1 cellular context compared by ENCODE assay signal in the genomic region with DNA sequence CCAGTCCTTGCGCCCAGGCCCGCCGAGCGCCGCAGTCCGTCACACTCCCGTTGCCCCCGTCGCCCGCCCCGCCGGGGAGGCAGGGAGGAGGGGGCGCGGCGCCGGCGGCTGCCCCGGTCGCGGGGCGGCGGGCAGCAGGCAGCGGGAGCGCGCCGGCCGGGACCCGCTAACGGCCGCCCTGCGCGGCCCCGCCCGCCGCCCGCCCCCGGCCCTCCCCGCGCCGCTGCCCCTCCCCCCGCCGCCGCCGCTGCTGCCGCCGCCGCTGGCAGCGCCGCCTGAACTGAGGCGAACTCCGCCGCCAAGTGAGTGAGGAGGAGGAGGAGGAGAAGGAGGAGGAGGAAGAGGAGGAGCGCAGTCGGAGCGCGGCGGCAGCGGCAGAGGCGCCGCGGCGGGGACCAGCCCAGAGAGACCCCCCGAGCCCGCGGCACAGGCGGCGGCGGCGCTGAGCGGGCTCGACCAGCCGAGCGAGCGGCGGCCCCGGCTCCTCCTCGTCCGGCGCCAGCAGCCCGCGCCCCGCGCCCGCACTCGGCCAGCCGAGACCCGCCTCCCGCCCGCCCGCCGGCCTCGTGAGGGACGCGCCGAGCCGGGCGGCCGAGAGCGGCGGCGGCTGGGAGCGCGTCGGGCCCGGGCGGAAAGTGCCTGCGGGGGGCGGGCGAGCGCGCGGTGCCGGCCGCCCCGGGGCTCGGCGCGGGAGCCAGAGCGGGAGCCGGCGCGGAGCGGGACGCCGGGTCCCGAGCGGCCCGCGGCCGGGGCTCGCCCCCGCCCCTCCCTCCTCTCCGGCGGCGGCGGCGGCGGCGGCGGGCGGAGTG.
TF ChIP-seq lines count a peak whose summit lies in the region.

A gene (plus strand): TSS at position 352 of the 809 bp plus-strand sequence. CDS start 476 bp downstream, outside the sequence.

TF ChIP-seq in HepG2, 621 proteins besides CTCF, POLR2A, EP300 and RAD21 (continued from another document and continues in another):
- TF ChIP-seq, protein P1, sequence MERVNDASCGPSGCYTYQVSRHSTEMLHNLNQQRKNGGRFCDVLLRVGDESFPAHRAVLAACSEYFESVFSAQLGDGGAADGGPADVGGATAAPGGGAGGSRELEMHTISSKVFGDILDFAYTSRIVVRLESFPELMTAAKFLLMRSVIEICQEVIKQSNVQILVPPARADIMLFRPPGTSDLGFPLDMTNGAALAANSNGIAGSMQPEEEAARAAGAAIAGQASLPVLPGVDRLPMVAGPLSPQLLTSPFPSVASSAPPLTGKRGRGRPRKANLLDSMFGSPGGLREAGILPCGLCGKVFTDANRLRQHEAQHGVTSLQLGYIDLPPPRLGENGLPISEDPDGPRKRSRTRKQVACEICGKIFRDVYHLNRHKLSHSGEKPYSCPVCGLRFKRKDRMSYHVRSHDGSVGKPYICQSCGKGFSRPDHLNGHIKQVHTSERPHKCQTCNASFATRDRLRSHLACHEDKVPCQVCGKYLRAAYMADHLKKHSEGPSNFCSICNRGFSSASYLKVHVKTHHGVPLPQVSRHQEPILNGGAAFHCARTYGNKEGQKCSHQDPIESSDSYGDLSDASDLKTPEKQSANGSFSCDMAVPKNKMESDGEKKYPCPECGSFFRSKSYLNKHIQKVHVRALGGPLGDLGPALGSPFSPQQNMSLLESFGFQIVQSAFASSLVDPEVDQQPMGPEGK (CRISPR knock-in tag; IDR thresholded peaks at IDR 0.05): peak; percentile 84
- TF ChIP-seq, protein P2, sequence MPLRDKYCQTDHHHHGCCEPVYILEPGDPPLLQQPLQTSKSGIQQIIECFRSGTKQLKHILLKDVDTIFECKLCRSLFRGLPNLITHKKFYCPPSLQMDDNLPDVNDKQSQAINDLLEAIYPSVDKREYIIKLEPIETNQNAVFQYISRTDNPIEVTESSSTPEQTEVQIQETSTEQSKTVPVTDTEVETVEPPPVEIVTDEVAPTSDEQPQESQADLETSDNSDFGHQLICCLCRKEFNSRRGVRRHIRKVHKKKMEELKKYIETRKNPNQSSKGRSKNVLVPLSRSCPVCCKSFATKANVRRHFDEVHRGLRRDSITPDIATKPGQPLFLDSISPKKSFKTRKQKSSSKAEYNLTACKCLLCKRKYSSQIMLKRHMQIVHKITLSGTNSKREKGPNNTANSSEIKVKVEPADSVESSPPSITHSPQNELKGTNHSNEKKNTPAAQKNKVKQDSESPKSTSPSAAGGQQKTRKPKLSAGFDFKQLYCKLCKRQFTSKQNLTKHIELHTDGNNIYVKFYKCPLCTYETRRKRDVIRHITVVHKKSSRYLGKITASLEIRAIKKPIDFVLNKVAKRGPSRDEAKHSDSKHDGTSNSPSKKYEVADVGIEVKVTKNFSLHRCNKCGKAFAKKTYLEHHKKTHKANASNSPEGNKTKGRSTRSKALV (CRISPR knock-in tag; IDR thresholded peaks at IDR 0.05): no peak
- peak; percentile 73; the same call in 1 of the 2 replicates for TF ChIP-seq TAF1 (CRISPR knock-in tag; IDR thresholded peaks at IDR 0.05)
- TF ChIP-seq HMG20A (CRISPR knock-in tag; IDR thresholded peaks at IDR 0.05; ENCODE audit: borderline replicate concordance): no peak
- TF ChIP-seq FOXO1 (CRISPR knock-in tag; IDR thresholded peaks at IDR 0.05): no peak
- TF ChIP-seq PAF1 (CRISPR knock-in tag; IDR thresholded peaks at IDR 0.05): no peak
- TF ChIP-seq SMARCE1 (IDR thresholded peaks at IDR 0.05; ENCODE audit: borderline replicate concordance): no peak
- TF ChIP-seq, protein P3, sequence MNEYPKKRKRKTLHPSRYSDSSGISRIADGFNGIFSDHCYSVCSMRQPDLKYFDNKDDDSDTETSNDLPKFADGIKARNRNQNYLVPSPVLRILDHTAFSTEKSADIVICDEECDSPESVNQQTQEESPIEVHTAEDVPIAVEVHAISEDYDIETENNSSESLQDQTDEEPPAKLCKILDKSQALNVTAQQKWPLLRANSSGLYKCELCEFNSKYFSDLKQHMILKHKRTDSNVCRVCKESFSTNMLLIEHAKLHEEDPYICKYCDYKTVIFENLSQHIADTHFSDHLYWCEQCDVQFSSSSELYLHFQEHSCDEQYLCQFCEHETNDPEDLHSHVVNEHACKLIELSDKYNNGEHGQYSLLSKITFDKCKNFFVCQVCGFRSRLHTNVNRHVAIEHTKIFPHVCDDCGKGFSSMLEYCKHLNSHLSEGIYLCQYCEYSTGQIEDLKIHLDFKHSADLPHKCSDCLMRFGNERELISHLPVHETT (CRISPR knock-in tag; conservative IDR thresholded peaks at IDR 0.05): peak; percentile 90; the same call in 1 of the 2 replicates
- TF ChIP-seq FOXM1 (CRISPR knock-in tag; IDR thresholded peaks at IDR 0.05): no peak
- peak; percentile 25; the same call in 1 of the 2 replicates for TF ChIP-seq BCL6 (CRISPR knock-in tag; IDR thresholded peaks at IDR 0.05)
- no peak for TF ChIP-seq ZNF432 (CRISPR knock-in tag; IDR thresholded peaks at IDR 0.05; ENCODE audit: borderline replicate concordance)
- TF ChIP-seq IRF2 (CRISPR knock-in tag; IDR thresholded peaks at IDR 0.05): no peak
- no peak for TF ChIP-seq ATAD3A (CRISPR knock-in tag; IDR thresholded peaks at IDR 0.05)
- TF ChIP-seq CREM (IDR thresholded peaks at IDR 0.05): no peak
- no peak for TF ChIP-seq CREM (CRISPR knock-in tag; IDR thresholded peaks at IDR 0.05)
- TF ChIP-seq, protein P4, sequence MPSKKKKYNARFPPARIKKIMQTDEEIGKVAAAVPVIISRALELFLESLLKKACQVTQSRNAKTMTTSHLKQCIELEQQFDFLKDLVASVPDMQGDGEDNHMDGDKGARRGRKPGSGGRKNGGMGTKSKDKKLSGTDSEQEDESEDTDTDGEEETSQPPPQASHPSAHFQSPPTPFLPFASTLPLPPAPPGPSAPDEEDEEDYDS (CRISPR knock-in tag; IDR thresholded peaks at IDR 0.05): peak; percentile 29; the same call in 1 of the 2 replicates
- no peak for TF ChIP-seq SNAI1 (CRISPR knock-in tag; IDR thresholded peaks at IDR 0.05; ENCODE audit: borderline replicate concordance)
- TF ChIP-seq HNRNPUL1 (IDR thresholded peaks at IDR 0.05; ENCODE audit: low read depth, low read length): no peak
- no peak for TF ChIP-seq LCORL (IDR thresholded peaks at IDR 0.05)
- TF ChIP-seq LCORL (CRISPR knock-in tag; IDR thresholded peaks at IDR 0.05): no peak
- TF ChIP-seq NFKBIZ (CRISPR knock-in tag; IDR thresholded peaks at IDR 0.05): no peak; the same call in 1 of the 2 replicates
- 0 out of 2 replicates have a peak, but pooled peaks have one; percentile 31 for TF ChIP-seq KAT7 (CRISPR knock-in tag; IDR thresholded peaks at IDR 0.05; ENCODE audit: borderline replicate concordance)
- TF ChIP-seq GATA4 (IDR thresholded peaks at IDR 0.05; ENCODE audit: borderline replicate concordance, low read depth): peak; percentile 27; the same call in 1 of the 2 replicates
- no peak; the same call in 1 of the 2 replicates for TF ChIP-seq TMF1 (CRISPR knock-in tag; IDR thresholded peaks at IDR 0.05; ENCODE audit: low read depth)
- TF ChIP-seq ZEB1 (IDR thresholded peaks at IDR 0.05; ENCODE audit: insufficient replicate concordance, low read depth): no peak
- TF ChIP-seq ZNF33B (CRISPR knock-in tag; IDR thresholded peaks at IDR 0.05): no peak
- peak; percentile 46; the same call in 1 of the 2 replicates for TF ChIP-seq SALL1 (CRISPR knock-in tag; IDR thresholded peaks at IDR 0.05)
- TF ChIP-seq PPARG (CRISPR knock-in tag; conservative IDR thresholded peaks at IDR 0.05): no peak
- TF ChIP-seq ZNF292 (CRISPR knock-in tag; IDR thresholded peaks at IDR 0.05; ENCODE audit: borderline replicate concordance, low read depth): no peak
- TF ChIP-seq NFIB (CRISPR knock-in tag; IDR thresholded peaks at IDR 0.05; ENCODE audit: borderline replicate concordance): no peak
- TF ChIP-seq, protein P5, sequence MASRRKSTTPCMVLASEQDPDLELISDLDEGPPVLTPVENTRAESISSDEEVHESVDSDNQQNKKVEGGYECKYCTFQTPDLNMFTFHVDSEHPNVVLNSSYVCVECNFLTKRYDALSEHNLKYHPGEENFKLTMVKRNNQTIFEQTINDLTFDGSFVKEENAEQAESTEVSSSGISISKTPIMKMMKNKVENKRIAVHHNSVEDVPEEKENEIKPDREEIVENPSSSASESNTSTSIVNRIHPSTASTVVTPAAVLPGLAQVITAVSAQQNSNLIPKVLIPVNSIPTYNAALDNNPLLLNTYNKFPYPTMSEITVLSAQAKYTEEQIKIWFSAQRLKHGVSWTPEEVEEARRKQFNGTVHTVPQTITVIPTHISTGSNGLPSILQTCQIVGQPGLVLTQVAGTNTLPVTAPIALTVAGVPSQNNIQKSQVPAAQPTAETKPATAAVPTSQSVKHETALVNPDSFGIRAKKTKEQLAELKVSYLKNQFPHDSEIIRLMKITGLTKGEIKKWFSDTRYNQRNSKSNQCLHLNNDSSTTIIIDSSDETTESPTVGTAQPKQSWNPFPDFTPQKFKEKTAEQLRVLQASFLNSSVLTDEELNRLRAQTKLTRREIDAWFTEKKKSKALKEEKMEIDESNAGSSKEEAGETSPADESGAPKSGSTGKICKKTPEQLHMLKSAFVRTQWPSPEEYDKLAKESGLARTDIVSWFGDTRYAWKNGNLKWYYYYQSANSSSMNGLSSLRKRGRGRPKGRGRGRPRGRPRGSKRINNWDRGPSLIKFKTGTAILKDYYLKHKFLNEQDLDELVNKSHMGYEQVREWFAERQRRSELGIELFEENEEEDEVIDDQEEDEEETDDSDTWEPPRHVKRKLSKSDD (CRISPR knock-in tag; IDR thresholded peaks at IDR 0.05; ENCODE audit: low read depth): no peak
- TF ChIP-seq, protein P6, sequence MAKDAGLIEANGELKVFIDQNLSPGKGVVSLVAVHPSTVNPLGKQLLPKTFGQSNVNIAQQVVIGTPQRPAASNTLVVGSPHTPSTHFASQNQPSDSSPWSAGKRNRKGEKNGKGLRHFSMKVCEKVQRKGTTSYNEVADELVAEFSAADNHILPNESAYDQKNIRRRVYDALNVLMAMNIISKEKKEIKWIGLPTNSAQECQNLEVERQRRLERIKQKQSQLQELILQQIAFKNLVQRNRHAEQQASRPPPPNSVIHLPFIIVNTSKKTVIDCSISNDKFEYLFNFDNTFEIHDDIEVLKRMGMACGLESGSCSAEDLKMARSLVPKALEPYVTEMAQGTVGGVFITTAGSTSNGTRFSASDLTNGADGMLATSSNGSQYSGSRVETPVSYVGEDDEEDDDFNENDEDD (CRISPR knock-in tag; IDR thresholded peaks at IDR 0.05; ENCODE audit: borderline replicate concordance): peak; percentile 58; the same call in 1 of the 2 replicates
- 0 out of 2 replicates have a peak, but pooled peaks have one; percentile 13 for TF ChIP-seq GATAD2A (CRISPR knock-in tag; IDR thresholded peaks at IDR 0.05)
- peak; percentile 14; the same call in 1 of the 2 replicates for TF ChIP-seq ZNF543 (CRISPR knock-in tag; IDR thresholded peaks at IDR 0.05)
- TF ChIP-seq CREB1 (IDR thresholded peaks at IDR 0.05): no peak
- no peak for TF ChIP-seq CREB1 (CRISPR knock-in tag; IDR thresholded peaks at IDR 0.05)
- TF ChIP-seq, protein P7, sequence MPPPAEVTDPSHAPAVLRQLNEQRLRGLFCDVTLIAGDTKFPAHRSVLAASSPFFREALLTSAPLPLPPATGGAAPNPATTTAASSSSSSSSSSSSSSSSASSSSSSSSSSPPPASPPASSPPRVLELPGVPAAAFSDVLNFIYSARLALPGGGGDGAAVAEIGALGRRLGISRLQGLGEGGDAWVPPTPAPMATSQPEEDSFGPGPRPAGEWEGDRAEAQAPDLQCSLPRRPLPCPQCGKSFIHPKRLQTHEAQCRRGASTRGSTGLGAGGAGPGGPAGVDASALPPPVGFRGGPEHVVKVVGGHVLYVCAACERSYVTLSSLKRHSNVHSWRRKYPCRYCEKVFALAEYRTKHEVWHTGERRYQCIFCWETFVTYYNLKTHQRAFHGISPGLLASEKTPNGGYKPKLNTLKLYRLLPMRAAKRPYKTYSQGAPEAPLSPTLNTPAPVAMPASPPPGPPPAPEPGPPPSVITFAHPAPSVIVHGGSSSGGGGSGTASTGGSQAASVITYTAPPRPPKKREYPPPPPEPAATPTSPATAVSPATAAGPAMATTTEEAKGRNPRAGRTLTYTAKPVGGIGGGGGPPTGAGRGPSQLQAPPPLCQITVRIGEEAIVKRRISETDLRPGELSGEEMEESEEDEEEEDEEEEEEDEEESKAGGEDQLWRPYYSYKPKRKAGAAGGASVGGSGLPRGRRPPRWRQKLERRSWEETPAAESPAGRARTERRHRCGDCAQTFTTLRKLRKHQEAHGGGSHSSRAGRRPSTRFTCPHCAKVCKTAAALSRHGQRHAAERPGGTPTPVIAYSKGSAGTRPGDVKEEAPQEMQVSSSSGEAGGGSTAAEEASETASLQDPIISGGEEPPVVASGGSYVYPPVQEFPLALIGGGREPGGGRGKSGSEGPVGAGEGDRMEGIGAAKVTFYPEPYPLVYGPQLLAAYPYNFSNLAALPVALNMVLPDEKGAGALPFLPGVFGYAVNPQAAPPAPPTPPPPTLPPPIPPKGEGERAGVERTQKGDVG (CRISPR knock-in tag; IDR thresholded peaks at IDR 0.05; ENCODE audit: borderline replicate concordance): no peak
- no peak for TF ChIP-seq SP2 (CRISPR knock-in tag; IDR thresholded peaks at IDR 0.05)
- peak; percentile 28; the same call in 1 of the 2 replicates for TF ChIP-seq SAP130 (CRISPR knock-in tag; IDR thresholded peaks at IDR 0.05; ENCODE audit: low read depth)
- TF ChIP-seq MATR3 (CRISPR knock-in tag; IDR thresholded peaks at IDR 0.05): no peak
- no peak for TF ChIP-seq RARG (CRISPR knock-in tag; IDR thresholded peaks at IDR 0.05; ENCODE audit: low read depth)
- no peak for TF ChIP-seq ZNF850 (CRISPR knock-in tag; conservative IDR thresholded peaks at IDR 0.05)
- TF ChIP-seq, protein P8, sequence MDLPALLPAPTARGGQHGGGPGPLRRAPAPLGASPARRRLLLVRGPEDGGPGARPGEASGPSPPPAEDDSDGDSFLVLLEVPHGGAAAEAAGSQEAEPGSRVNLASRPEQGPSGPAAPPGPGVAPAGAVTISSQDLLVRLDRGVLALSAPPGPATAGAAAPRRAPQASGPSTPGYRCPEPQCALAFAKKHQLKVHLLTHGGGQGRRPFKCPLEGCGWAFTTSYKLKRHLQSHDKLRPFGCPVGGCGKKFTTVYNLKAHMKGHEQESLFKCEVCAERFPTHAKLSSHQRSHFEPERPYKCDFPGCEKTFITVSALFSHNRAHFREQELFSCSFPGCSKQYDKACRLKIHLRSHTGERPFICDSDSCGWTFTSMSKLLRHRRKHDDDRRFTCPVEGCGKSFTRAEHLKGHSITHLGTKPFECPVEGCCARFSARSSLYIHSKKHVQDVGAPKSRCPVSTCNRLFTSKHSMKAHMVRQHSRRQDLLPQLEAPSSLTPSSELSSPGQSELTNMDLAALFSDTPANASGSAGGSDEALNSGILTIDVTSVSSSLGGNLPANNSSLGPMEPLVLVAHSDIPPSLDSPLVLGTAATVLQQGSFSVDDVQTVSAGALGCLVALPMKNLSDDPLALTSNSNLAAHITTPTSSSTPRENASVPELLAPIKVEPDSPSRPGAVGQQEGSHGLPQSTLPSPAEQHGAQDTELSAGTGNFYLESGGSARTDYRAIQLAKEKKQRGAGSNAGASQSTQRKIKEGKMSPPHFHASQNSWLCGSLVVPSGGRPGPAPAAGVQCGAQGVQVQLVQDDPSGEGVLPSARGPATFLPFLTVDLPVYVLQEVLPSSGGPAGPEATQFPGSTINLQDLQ (CRISPR knock-in tag; IDR thresholded peaks at IDR 0.05): no peak
- TF ChIP-seq SIN3A (IDR thresholded peaks at IDR 0.05; ENCODE audit: borderline replicate concordance, low read depth, low read length): 0 out of 2 replicates have a peak, but pooled peaks have one; percentile 19
- no peak for TF ChIP-seq PRMT3 (CRISPR knock-in tag; IDR thresholded peaks at IDR 0.05; ENCODE audit: borderline replicate concordance, low read depth)
- peak; percentile 4; the same call in 1 of the 2 replicates for TF ChIP-seq MTA1 (CRISPR knock-in tag; IDR thresholded peaks at IDR 0.05; ENCODE audit: borderline replicate concordance)
- TF ChIP-seq MXI1 (IDR thresholded peaks at IDR 0.05; ENCODE audit: borderline replicate concordance, low read depth, low read length): peak; percentile 27; the same call in 1 of the 3 replicates
